29 cellular contexts compared by ENCODE assay signal in the genomic region with DNA sequence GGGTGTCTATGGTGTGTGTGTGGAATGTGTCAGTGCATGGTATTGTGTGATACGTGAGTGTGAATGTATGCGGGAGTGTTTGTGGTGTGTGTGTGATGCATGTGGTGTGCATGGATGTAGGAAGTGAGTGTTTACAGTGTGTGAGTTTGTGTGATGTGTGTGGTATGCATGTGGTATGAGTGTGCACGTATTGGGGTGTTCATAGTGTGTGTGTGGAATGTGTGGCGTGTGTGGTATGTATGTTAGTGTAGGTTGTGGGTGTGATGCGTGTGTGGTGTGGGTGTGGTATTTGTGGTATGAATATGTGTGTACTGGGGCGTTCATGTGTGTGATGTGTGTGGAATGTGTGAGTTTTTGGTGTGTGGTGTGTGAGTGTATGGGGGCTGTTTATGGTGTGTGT. TPM values are rescaled to one million over a fixed set of nuclear protein-coding genes. Genes with fewer than 3 reads are reported as not detected.
DNase-seq lines count a peak whose midpoint lies in the region; ATAC-seq, FAIRE-seq and TF ChIP-seq lines count a peak whose summit lies in the region.
"Had no signal": no experiment of that assay in that cellular context is flagged by ENCODE, and none has a peak within 500 bp of the region (broad histone marks: within the 10 kb centered on the region; RNA-seq: fewer than 3 reads in every experiment).

No MANE protein-coding gene starts in this region.

- H3K4me3 ChIP-seq in astrocyte (ENCODE audit: insufficient read depth, low read depth, low read length) (no peak overlapping the region), mesendoderm (ENCODE audit: low read length) (no peak overlapping the region), gastrocnemius medialis (no peak overlapping the region)
- H3K4me3 ChIP-seq: BLaER1, GM23248, K562, SJSA1 had no signal

- DNase-seq in activated naive CD4-positive, alpha-beta T cell treated with anti-CD3 and anti-CD28 coated beads, Interleukin-2, amount 50 U/mL, for 72 hours (ENCODE audit: low spot score in 2 of 2), result no peak
- no peak for DNase-seq in activated naive CD4-positive, alpha-beta T cell treated with anti-CD3 and anti-CD28 coated beads, Interleukin-2, amount 50 U/mL, for 16 hours
- DNase-seq in astrocyte (ENCODE audit: low read depth) (peak; percentile 37), mesendoderm (peak; percentile 31), gastrocnemius medialis (no peak)
- no peak for DNase-seq in stimulated activated naive CD8-positive, alpha-beta T cell treated with anti-CD3 and anti-CD28 coated beads, Interleukin-15, amount 100 ng/mL, for 72 hours
- DNase-seq: CD4-positive, CD25-positive, alpha-beta regulatory T cell; DMS153; DND-41; GM23248; H9; HFFc6; Kasumi-1; MV-4-11; NCI-H1105; NCI-H1436 treated with DMSO at 0.1 percent for 48 hours; NCI-H187 treated with DMSO at 0.1 percent for 48 hours; NCI-H2107; NCI-H446; NCI-H524 treated with DMSO at 0.1 percent for 48 hours; NCI-H774; NK-92 treated with Interleukin-12 subunit alpha and Interleukin-12 subunit beta, amount 100 ng/mL, for 24 hours; PC-3; Right ventricle myocardium superior had no signal

- H3K27me3 ChIP-seq in astrocyte (ENCODE audit: insufficient read depth, low read length) (peaks cover 60% of the 10 kb centered on the region), mesendoderm (ENCODE audit: insufficient read depth, low read length, poor library complexity) (peaks cover 21% of the 10 kb centered on the region), gastrocnemius medialis (peaks cover 53 to 63% (median 58%) of the 10 kb centered on the region in 3 donors)

- H3K4me3 Mint-ChIP-seq in astrocyte (ENCODE audit: unreplicated experiment), result no peak overlapping the region
- H3K4me3 Mint-ChIP-seq in stimulated activated naive CD8-positive, alpha-beta T cell treated with anti-CD3 and anti-CD28 coated beads, Interleukin-15, amount 100 ng/mL, for 72 hours, result no peak overlapping the region
- H3K4me3 Mint-ChIP-seq: CD4-positive, CD25-positive, alpha-beta regulatory T cell; H9; HFFc6 had no signal

- H3K4me1 Mint-ChIP-seq in astrocyte (ENCODE audit: low read depth, unreplicated experiment), result no peaks in the 10 kb centered on the region
- peaks cover 8% of the 10 kb centered on the region for H3K4me1 Mint-ChIP-seq in stimulated activated naive CD8-positive, alpha-beta T cell treated with anti-CD3 and anti-CD28 coated beads, Interleukin-15, amount 100 ng/mL, for 72 hours

- in situ Hi-C loops in gastrocnemius medialis (cut with MboI; ENCODE audit: low sequenced_read_pairs in 4 of 4), result no loop called here

- FAIRE-seq in astrocyte (lab: Jason Lieb, UNC), result peak; percentile 65

- no peak overlapping the region for H3K56ac ChIP-seq in mesendoderm (ENCODE audit: low read length)

- H3K23ac ChIP-seq in mesendoderm (ENCODE audit: low read length), result no peak overlapping the region

- no peak overlapping the region for H4K8ac ChIP-seq in mesendoderm (ENCODE audit: low read depth, low read length)

- no peak overlapping the region for H3K18ac ChIP-seq in mesendoderm (ENCODE audit: low read length)

- intact Hi-C loops in gastrocnemius medialis (cut with DNase I; ENCODE audit: low total_unique reads), result no loop called here

- H3K27ac ChIP-seq in astrocyte (ENCODE audit: low read depth, low read length) (no peak overlapping the region), mesendoderm (ENCODE audit: low read depth, low read length) (no peak overlapping the region), gastrocnemius medialis (no peak overlapping the region)
- H3K27ac ChIP-seq: BLaER1, GM23248, SJSA1 had no signal

- H3K4me1 ChIP-seq in astrocyte (ENCODE audit: insufficient read depth, low read length), result peaks cover 12% of the 10 kb centered on the region
- H3K4me1 ChIP-seq in mesendoderm (ENCODE audit: control insufficient read depth, low read depth, low read length), result no peaks in the 10 kb centered on the region
- peaks cover 15 to 29% of the 10 kb centered on the region in 2 donors for H3K4me1 ChIP-seq in gastrocnemius medialis

- ATAC-seq in activated naive CD4-positive, alpha-beta T cell treated with anti-CD3 and anti-CD28 coated beads, Interleukin-2, amount 50 U/mL, for 72 hours, result peak; percentile 17 to 25
- ATAC-seq in stimulated activated naive CD8-positive, alpha-beta T cell treated with anti-CD3 and anti-CD28 coated beads, Interleukin-15, amount 100 ng/mL, for 72 hours, result no peak
- ATAC-seq in gastrocnemius medialis, result no peak
- ATAC-seq in GM19455 (IDR thresholded peaks at IDR 0.05; ENCODE audit: unreplicated experiment), result no peak
- ATAC-seq: HepG2, K562, PC-3 had no signal

- H2BK120ac ChIP-seq in mesendoderm (ENCODE audit: low read depth, low read length), result no peak overlapping the region

- H2AFZ ChIP-seq in astrocyte (ENCODE audit: low read depth, low read length), result no peak overlapping the region
- H2AFZ ChIP-seq: GM23248 had no signal

- H3K36me3 ChIP-seq in astrocyte (ENCODE audit: insufficient read depth, low read length), result no peaks in the 10 kb centered on the region
- no peaks in the 10 kb centered on the region for H3K36me3 ChIP-seq in mesendoderm (ENCODE audit: control insufficient read depth, insufficient read depth, low read length)
- H3K36me3 ChIP-seq in gastrocnemius medialis, result no peaks in the 10 kb centered on the region
- H3K36me3 ChIP-seq: BLaER1, SJSA1 had no signal

- no peak overlapping the region for H3K27ac Mint-ChIP-seq in activated naive CD4-positive, alpha-beta T cell treated with anti-CD3 and anti-CD28 coated beads, Interleukin-2, amount 50 U/mL, for 72 hours
- no peak overlapping the region for H3K27ac Mint-ChIP-seq in astrocyte (ENCODE audit: unreplicated experiment)
- no peak overlapping the region for H3K27ac Mint-ChIP-seq in stimulated activated naive CD8-positive, alpha-beta T cell treated with anti-CD3 and anti-CD28 coated beads, Interleukin-15, amount 100 ng/mL, for 72 hours
- H3K27ac Mint-ChIP-seq: CD4-positive, CD25-positive, alpha-beta regulatory T cell; H9; HFFc6 had no signal

- TF ChIP-seq POLR2A in gastrocnemius medialis (IDR thresholded peaks at IDR 0.05), result no peak

- peaks cover 6% of the 10 kb centered on the region in 2 donors for H3K36me3 Mint-ChIP-seq in activated naive CD4-positive, alpha-beta T cell treated with anti-CD3 and anti-CD28 coated beads, Interleukin-2, amount 50 U/mL, for 72 hours
- no peaks in the 10 kb centered on the region for H3K36me3 Mint-ChIP-seq in astrocyte (ENCODE audit: low read depth, unreplicated experiment)
- H3K36me3 Mint-ChIP-seq: CD4-positive, CD25-positive, alpha-beta regulatory T cell had no signal

- peaks cover 25% of the 10 kb centered on the region for H3K27me3 Mint-ChIP-seq in astrocyte (ENCODE audit: low read depth, unreplicated experiment)
- peaks cover 34% of the 10 kb centered on the region for H3K27me3 Mint-ChIP-seq in stimulated activated naive CD8-positive, alpha-beta T cell treated with anti-CD3 and anti-CD28 coated beads, Interleukin-15, amount 100 ng/mL, for 72 hours

- H2BK5ac ChIP-seq in mesendoderm (ENCODE audit: low read length), result no peak overlapping the region

- no peak overlapping the region for H3K4ac ChIP-seq in mesendoderm (ENCODE audit: low read depth, low read length)

- no peak overlapping the region for H4K5ac ChIP-seq in mesendoderm (ENCODE audit: low read length)

- no peaks in the 10 kb centered on the region for H4K20me1 ChIP-seq in astrocyte (ENCODE audit: insufficient read depth, low read length)

- H3K9me3 ChIP-seq in astrocyte (ENCODE audit: insufficient read depth, low read depth, low read length), result peaks cover 7% of the 10 kb centered on the region
- no peaks in the 10 kb centered on the region for H3K9me3 ChIP-seq in gastrocnemius medialis
- H3K9me3 ChIP-seq: SJSA1 had no signal

- H3K4me2 ChIP-seq in astrocyte (ENCODE audit: low read length) (no peak overlapping the region), mesendoderm (ENCODE audit: low read length) (no peak overlapping the region)
- H3K4me2 ChIP-seq: BLaER1 had no signal

- WGBS in mesendoderm (ENCODE audit: extremely low coverage, insufficient coverage, low lambda C conversion rate), result 100% methylated on average over 6 of the region's 6 CpGs

- no peak overlapping the region for H3K9ac ChIP-seq in astrocyte (ENCODE audit: low read length)
- H3K9ac ChIP-seq in mesendoderm (ENCODE audit: low read length), result no peak overlapping the region
- H3K9ac ChIP-seq: BLaER1, GM23248 had no signal

- TF ChIP-seq CTCF in astrocyte (IDR thresholded peaks at IDR 0.05; ENCODE audit: insufficient read depth, low read depth, low read length) (no peak), gastrocnemius medialis (IDR thresholded peaks at IDR 0.05 in 4 of 5, conservative IDR thresholded peaks at IDR 0.05 in 1 of 5) (no peak)

- H3K9me3 Mint-ChIP-seq in activated naive CD4-positive, alpha-beta T cell treated with anti-CD3 and anti-CD28 coated beads, Interleukin-2, amount 50 U/mL, for 72 hours, result no peaks in the 10 kb centered on the region
- peaks cover 2% of the 10 kb centered on the region for H3K9me3 Mint-ChIP-seq in astrocyte (ENCODE audit: unreplicated experiment)
- H3K9me3 Mint-ChIP-seq in stimulated activated naive CD8-positive, alpha-beta T cell treated with anti-CD3 and anti-CD28 coated beads, Interleukin-15, amount 100 ng/mL, for 72 hours, result no peaks in the 10 kb centered on the region
- H3K9me3 Mint-ChIP-seq: H9, HFFc6 had no signal

- H3K79me1 ChIP-seq in mesendoderm (ENCODE audit: low read length), result no peaks in the 10 kb centered on the region

- H2AK5ac ChIP-seq in mesendoderm (ENCODE audit: low read length), result no peak overlapping the region

- no peak overlapping the region for H2BK15ac ChIP-seq in mesendoderm (replicated peaks; ENCODE audit: low read depth)

- H3K79me2 ChIP-seq in astrocyte (ENCODE audit: insufficient read depth, low read length), result no peaks in the 10 kb centered on the region
- no peaks in the 10 kb centered on the region for H3K79me2 ChIP-seq in mesendoderm (ENCODE audit: control insufficient read depth, insufficient read depth, low read length)

RNA-seq across cellular contexts. Expression of a gene that starts 40.1 kb away (rescaled TPM):
- total RNA-seq in activated naive CD4-positive, alpha-beta T cell treated with anti-CD3 and anti-CD28 coated beads, Interleukin-2, amount 50 U/mL, for 72 hours, result 10 to 100 TPM; 15.0 to 15.3 TPM
- total RNA-seq in astrocyte, result 45.9 and 48.2 TPM in 2 replicates
- 10.9 TPM for polyA plus RNA-seq in mesendoderm (2013, experiment 1 of 2)
- 11.3 TPM for polyA plus RNA-seq in mesendoderm (2013, experiment 2 of 2)
- 10 to 100 TPM; 21.5 to 54.6 (median 38.7) TPM for total RNA-seq in gastrocnemius medialis

Comparison
In these comparisons a context has a peak if more than half of its experiments do, and no peak if none do; other contexts are left out.
1. ATAC-seq: peak in activated naive CD4-positive, alpha-beta T cell treated with anti-CD3 and anti-CD28 coated beads, Interleukin-2, amount 50 U/mL, for 72 hours (2 of 2); none in stimulated activated naive CD8-positive, alpha-beta T cell treated with anti-CD3 and anti-CD28 coated beads, Interleukin-15, amount 100 ng/mL, for 72 hours (single experiment), gastrocnemius medialis (0 of 2) and GM19455 (single experiment).
2. DNase-seq: peak in astrocyte (single experiment) and mesendoderm (single experiment); none in activated naive CD4-positive, alpha-beta T cell treated with anti-CD3 and anti-CD28 coated beads, Interleukin-2, amount 50 U/mL, for 72 hours (0 of 2), activated naive CD4-positive, alpha-beta T cell treated with anti-CD3 and anti-CD28 coated beads, Interleukin-2, amount 50 U/mL, for 16 hours (single experiment), stimulated activated naive CD8-positive, alpha-beta T cell treated with anti-CD3 and anti-CD28 coated beads, Interleukin-15, amount 100 ng/mL, for 72 hours (0 of 2) and gastrocnemius medialis (0 of 2).